In the genomic region with DNA sequence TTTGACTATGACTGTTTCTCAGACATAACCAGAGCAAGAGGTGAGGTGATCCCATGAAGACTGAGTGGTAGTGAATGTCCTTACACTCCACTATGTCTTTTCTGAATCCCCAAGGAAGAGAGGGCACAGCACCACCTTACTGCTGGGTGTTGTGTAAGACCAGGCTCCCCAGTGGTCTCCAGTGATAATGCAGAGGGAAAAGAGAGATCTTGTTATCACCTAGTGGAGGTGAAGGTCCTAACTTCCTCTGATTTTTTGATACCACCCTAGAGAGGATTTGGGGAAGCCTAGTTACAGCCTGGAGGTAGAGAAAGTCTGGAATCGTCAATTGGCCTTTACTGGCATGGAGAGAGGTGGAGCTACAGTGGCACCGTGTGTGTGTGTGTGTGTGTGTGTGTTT, we compare ENCODE assay signal across 1 cellular context.
TF ChIP-seq lines count a peak whose summit lies in the region.

No MANE protein-coding gene starts in this region.

TF ChIP-seq in H1, 55 proteins besides CTCF, POLR2A, EP300 and RAD21 (continued from another document):
- TF ChIP-seq, protein P1, sequence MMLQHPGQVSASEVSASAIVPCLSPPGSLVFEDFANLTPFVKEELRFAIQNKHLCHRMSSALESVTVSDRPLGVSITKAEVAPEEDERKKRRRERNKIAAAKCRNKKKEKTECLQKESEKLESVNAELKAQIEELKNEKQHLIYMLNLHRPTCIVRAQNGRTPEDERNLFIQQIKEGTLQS (IDR thresholded peaks at IDR 0.05; ENCODE audit: insufficient read depth, low read depth, low read length) = no peak
- TF ChIP-seq CEBPB (IDR thresholded peaks at IDR 0.05; ENCODE audit: low read depth, low read length) = peak; percentile 47; the same call in 1 of the 2 replicates
